In the genomic region with DNA sequence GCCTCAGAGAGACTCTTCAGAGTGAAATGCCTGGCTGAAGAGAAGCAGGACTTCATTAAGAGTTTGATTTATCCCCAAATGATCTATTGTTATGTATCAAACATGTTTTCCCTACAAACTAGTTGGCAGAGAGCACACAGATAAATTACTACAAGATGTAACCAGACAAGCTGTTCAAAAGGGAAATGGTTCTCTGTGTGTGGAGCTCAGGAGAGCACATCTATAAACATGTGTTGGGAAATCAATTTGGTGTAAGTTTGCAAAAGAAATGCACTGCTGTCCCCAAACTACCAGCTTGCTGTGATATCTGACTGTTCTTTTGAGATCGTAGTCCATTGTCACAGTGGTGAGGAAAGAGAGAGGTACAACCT, we compare ENCODE assay signal across 19 cellular contexts.
A peak's percentile ranks its signal among the peaks of the same experiment; 100 is the strongest.
DNase-seq lines count a peak whose midpoint lies in the region; ATAC-seq and TF ChIP-seq lines count a peak whose summit lies in the region.
"Had no signal": no experiment of that assay in that cellular context is flagged by ENCODE, and none has a peak within 500 bp of the region (broad histone marks: within the 10 kb centered on the region; RNA-seq: fewer than 3 reads in every experiment).

No MANE protein-coding gene starts in this region.

- H3K9ac ChIP-seq in stomach smooth muscle (ENCODE audit: low read length in 2 of 2): no peak overlapping the region

- H3K27ac ChIP-seq in heart left ventricle: peak overlapping the region in 11 of 12 donors; percentile 24 to 90 (median 54)
- H3K27ac ChIP-seq in left ventricle myocardium inferior (replicated peaks): peak overlapping the region; percentile 65
- peak overlapping the region; percentile 42 for H3K27ac ChIP-seq in stomach smooth muscle (ENCODE audit: low read length)
- H3K27ac ChIP-seq: A549, HL-60 had no signal

- no peak for TF ChIP-seq POLR2A in heart left ventricle (IDR thresholded peaks at IDR 0.05)

- DNase-seq in heart left ventricle (no peak), cardiac septum (ENCODE audit: low spot score) (no peak), left ventricle myocardium inferior (no peak), H4 (ENCODE audit: low spot score) (no peak), NCI-H1092 treated with DMSO at 0.1 percent for 48 hours (lab: John Stamatoyannopoulos, UW) (no peak)
- DNase-seq in central memory CD4-positive, alpha-beta T cell: no peak
- no peak for DNase-seq in activated CD4-positive, alpha-beta T cell treated with anti-CD3 and anti-CD28 coated beads for 4 hours
- DNase-seq: DMS 273 treated with DMSO at 0.1 percent for 48 hours; GDM1; Kasumi-1; NCI-H1417; NCI-H1930; NCI-H446; NCI-H69; NK-92 treated with Interleukin-12 subunit alpha and Interleukin-12 subunit beta, amount 100 ng/mL, for 24 hours had no signal

- H3K36me3 ChIP-seq in heart left ventricle (no peaks in the 10 kb centered on the region), left ventricle myocardium inferior (no peaks in the 10 kb centered on the region), stomach smooth muscle (ENCODE audit: control insufficient read depth in 2 of 2, insufficient read depth in 2 of 2, low read length in 2 of 2) (no peaks in the 10 kb centered on the region)

- ATAC-seq in heart left ventricle: no peak
- ATAC-seq: A549, HCT116 had no signal

- H3K9me3 ChIP-seq in heart left ventricle: no peaks in the 10 kb centered on the region
- H3K9me3 ChIP-seq in left ventricle myocardium inferior (replicated peaks): no peaks in the 10 kb centered on the region
- H3K9me3 ChIP-seq in stomach smooth muscle (ENCODE audit: control insufficient read depth in 2 of 2, low read length in 2 of 2): no peaks in the 10 kb centered on the region
- H3K9me3 ChIP-seq: A549 had no signal

- H3K4me1 ChIP-seq in heart left ventricle (peaks cover 0 to 12% (median 0%) of the 10 kb centered on the region in 12 donors), left ventricle myocardium inferior (no peaks in the 10 kb centered on the region), stomach smooth muscle (ENCODE audit: control insufficient read depth, insufficient read depth, low read length) (peaks cover 5% of the 10 kb centered on the region)
- H3K4me1 ChIP-seq: A549 had no signal

- TF ChIP-seq CTCF in heart left ventricle (IDR thresholded peaks at IDR 0.05) (no peak), left ventricle myocardium inferior (IDR thresholded peaks at IDR 0.05; ENCODE audit: borderline replicate concordance) (no peak)

- H3K4me3 ChIP-seq in heart left ventricle (no peak overlapping the region), left ventricle myocardium inferior (no peak overlapping the region), stomach smooth muscle (ENCODE audit: low read length in 2 of 2) (no peak overlapping the region)
- H3K4me3 ChIP-seq: A549 had no signal

- intact Hi-C loops in heart left ventricle (cut with DNase I): loop anchor here in 2 of 10 donors (10.0 kb wide), 2 partner anchors 813 to 823 kb away; no protein-coding TSS in a partner anchor
- intact Hi-C loops in cardiac septum (cut with DNase I): loop anchor here (2.0 kb wide), 1 partner anchor 821 kb away; no protein-coding TSS in a partner anchor
- intact Hi-C loops in left ventricle myocardium inferior (cut with micrococcal nuclease): no loop called here

- WGBS in heart left ventricle, 4 donors: 56 to 80% (median 70%) methylated on average over 1 of the region's 1 CpG

- H3K27me3 ChIP-seq in heart left ventricle (no peaks in the 10 kb centered on the region), left ventricle myocardium inferior (ENCODE audit: low read depth) (no peaks in the 10 kb centered on the region), stomach smooth muscle (ENCODE audit: control insufficient read depth in 1 of 2, insufficient read depth in 2 of 2, low read length in 2 of 2) (peaks cover 0 to 2% of the 10 kb centered on the region in 2 donors)
